20 cellular contexts compared by ENCODE assay signal in the genomic region with DNA sequence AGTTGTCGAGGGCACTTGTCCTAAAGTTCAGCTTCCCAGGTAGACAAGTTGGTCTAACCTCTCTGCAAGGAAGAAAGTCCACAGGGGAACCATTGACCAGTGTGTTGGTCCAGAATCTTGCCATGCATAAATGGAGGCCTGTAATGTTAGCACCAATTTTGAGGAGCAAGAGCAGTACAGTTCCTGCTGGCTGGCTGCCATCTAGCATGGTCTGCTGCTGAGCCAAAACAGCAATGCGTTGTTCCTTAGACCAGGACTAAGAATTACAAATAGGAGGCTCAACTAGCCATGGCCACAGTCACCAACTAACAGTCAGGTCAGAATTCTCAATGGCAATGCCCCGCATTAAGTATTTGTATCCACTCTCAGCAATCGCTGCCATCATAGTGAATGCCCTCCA.
DNase-seq lines count a peak whose midpoint lies in the region; ATAC-seq and TF ChIP-seq lines count a peak whose summit lies in the region.
"Had no signal": no experiment of that assay in that cellular context is flagged by ENCODE, and none has a peak within 500 bp of the region (broad histone marks: within the 10 kb centered on the region; RNA-seq: fewer than 3 reads in every experiment).

No MANE protein-coding gene starts in this region.

- no peaks in the 10 kb centered on the region for H3K27me3 ChIP-seq in neuronal stem cell (ENCODE audit: control insufficient read depth in 3 of 3, insufficient read depth in 3 of 3, low read depth in 1 of 3, low read length in 3 of 3)
- no peaks in the 10 kb centered on the region for H3K27me3 ChIP-seq in psoas muscle (ENCODE audit: insufficient read depth in 3 of 3, low read length in 2 of 3)

- no peak overlapping the region for H4K91ac ChIP-seq in neuronal stem cell (ENCODE audit: low read depth, low read length, poor library complexity)

- WGBS in neuronal stem cell (ENCODE audit: extremely low coverage in 2 of 2, insufficient read length in 2 of 2, insufficient replicate concordance in 1 of 2), 2 donors = no CpG with 5 or more reads among the region's 4 CpGs
- WGBS in psoas muscle, 3 donors = 77 to 80% (median 80%) methylated on average over 4 of the region's 4 CpGs

- H3K9ac ChIP-seq in neuronal stem cell (ENCODE audit: low read depth, low read length, poor library complexity) = no peak overlapping the region
- H3K9ac ChIP-seq: BLaER1 treated with 17β-estradiol and CSF1 and Interleukin-3, amounts not matched to agents 10 nM and 100 nM had no signal

- H3K4me1 ChIP-seq in neuronal stem cell (ENCODE audit: control insufficient read depth in 2 of 2, insufficient read depth in 1 of 2, low read depth in 1 of 2, low read length in 2 of 2) (peaks cover 7 to 16% of the 10 kb centered on the region in 2 donors), psoas muscle (peaks cover 5% of the 10 kb centered on the region)

- H3K9me3 ChIP-seq in neuronal stem cell (replicated peaks in 1 of 2; ENCODE audit: control insufficient read depth in 2 of 2, insufficient read depth in 1 of 2, low read depth in 1 of 2, low read length in 2 of 2) = peaks cover 7 to 17% of the 10 kb centered on the region in 2 donors
- peaks cover 7% of the 10 kb centered on the region for H3K9me3 ChIP-seq in psoas muscle
- H3K9me3 ChIP-seq: A549 had no signal

- no peak overlapping the region for H2BK5ac ChIP-seq in neuronal stem cell (ENCODE audit: low read length)

- H3K4me3 ChIP-seq in neuronal stem cell (ENCODE audit: low read length in 2 of 2) (no peak overlapping the region), psoas muscle (no peak overlapping the region)
- H3K4me3 ChIP-seq: A549; BLaER1 treated with 17β-estradiol and CSF1 and Interleukin-3, amounts not matched to agents 10 nM and 100 nM; K562 had no signal

- H2AFZ ChIP-seq in neuronal stem cell (ENCODE audit: low read length) = no peak overlapping the region

- peak overlapping the region; percentile 44 for H2AK5ac ChIP-seq in neuronal stem cell (ENCODE audit: low read depth, low read length)

- H3K27ac ChIP-seq in neuronal stem cell (replicated peaks; ENCODE audit: low read length) (no peak overlapping the region), psoas muscle (no peak overlapping the region)
- H3K27ac ChIP-seq: A549; BLaER1 treated with 17β-estradiol and CSF1 and Interleukin-3, amounts not matched to agents 10 nM and 100 nM had no signal

- ATAC-seq in left ventricle myocardium superior (peak; percentile 29), psoas muscle (no peak)
- ATAC-seq: A549; CD8-positive, alpha-beta T cell; HCT116; K562 had no signal

- peaks cover 2 to 30% of the 10 kb centered on the region in 2 donors for H3K36me3 ChIP-seq in neuronal stem cell (replicated peaks in 1 of 2; ENCODE audit: control insufficient read depth in 2 of 2, insufficient read depth in 2 of 2, low read length in 2 of 2)
- no peaks in the 10 kb centered on the region for H3K36me3 ChIP-seq in psoas muscle (ENCODE audit: insufficient read depth in 1 of 2, low read depth in 1 of 2)

- TF ChIP-seq CTCF in glutamatergic neuron (IDR thresholded peaks at IDR 0.05; ENCODE audit: partially characterized antibody, unreplicated experiment) (no peak), psoas muscle (IDR thresholded peaks at IDR 0.05) (no peak)

- H3K79me1 ChIP-seq in neuronal stem cell (ENCODE audit: low read depth, low read length) = peaks cover 2% of the 10 kb centered on the region

- no peak overlapping the region for H3K4ac ChIP-seq in neuronal stem cell (ENCODE audit: low read length)

- H3K18ac ChIP-seq in neuronal stem cell (ENCODE audit: low read length) = no peak overlapping the region

- H3K9me3 Mint-ChIP-seq in glutamatergic neuron (ENCODE audit: unreplicated experiment) = no peaks in the 10 kb centered on the region

- no peak overlapping the region for H3K4me2 ChIP-seq in neuronal stem cell (ENCODE audit: insufficient read depth, low read length, poor library complexity, severe bottlenecking)
- H3K4me2 ChIP-seq: A549; BLaER1 treated with 17β-estradiol and CSF1 and Interleukin-3, amounts not matched to agents 10 nM and 100 nM had no signal

- H3K23ac ChIP-seq in neuronal stem cell (ENCODE audit: low read depth, low read length, poor library complexity) = no peak overlapping the region

- intact Hi-C loops in left ventricle myocardium superior (cut with micrococcal nuclease) = no loop called here
- intact Hi-C loops in cardiac septum (cut with DNase I) = no loop called here
- intact Hi-C loops in psoas muscle (cut with DNase I) = no loop called here

- H2BK12ac ChIP-seq in neuronal stem cell (ENCODE audit: low read length) = no peak overlapping the region

- H4K8ac ChIP-seq in neuronal stem cell (ENCODE audit: low read depth, low read length) = no peak overlapping the region

- peak; percentile 54 for DNase-seq in left ventricle myocardium superior
- DNase-seq in cardiac septum (ENCODE audit: low spot score) = no peak
- DNase-seq in fibroblast of peridontal ligament (ENCODE audit: extremely low read depth) = peak; percentile 53
- DNase-seq in neuronal stem cell (ENCODE audit: low spot score) = no peak
- DNase-seq in kidney glomerular epithelial cell (lab: John Stamatoyannopoulos, UW) = no peak
- DNase-seq in glutamatergic neuron = no peak
- no peak for DNase-seq in psoas muscle
- DNase-seq: Calu3, EL, GOT3, NCI-H1105 treated with DMSO at 0.1 percent for 48 hours, NCI-H1694, NCI-H2081 treated with DMSO at 0.1 percent for 48 hours, NCI-H446 treated with DMSO at 0.1 percent for 48 hours, SHP77 had no signal

- H3K27me3 Mint-ChIP-seq in glutamatergic neuron (ENCODE audit: unreplicated experiment) = no peaks in the 10 kb centered on the region

- no peak overlapping the region for H3K4me3 Mint-ChIP-seq in glutamatergic neuron (ENCODE audit: unreplicated experiment)
- H3K4me3 Mint-ChIP-seq: CD8-positive, alpha-beta T cell had no signal

- no peak overlapping the region for H2BK120ac ChIP-seq in neuronal stem cell (ENCODE audit: low read depth, low read length)

- no peak overlapping the region for H3K14ac ChIP-seq in neuronal stem cell (ENCODE audit: low read length)

- H2BK15ac ChIP-seq in neuronal stem cell (ENCODE audit: low read length) = no peak overlapping the region

- H3K36me3 Mint-ChIP-seq in glutamatergic neuron (ENCODE audit: unreplicated experiment) = peaks cover 22% of the 10 kb centered on the region

- no peak overlapping the region for H3K27ac Mint-ChIP-seq in glutamatergic neuron (ENCODE audit: unreplicated experiment)
- H3K27ac Mint-ChIP-seq: CD8-positive, alpha-beta T cell had no signal

- H3K4me1 Mint-ChIP-seq in glutamatergic neuron (ENCODE audit: low read depth, unreplicated experiment) = no peaks in the 10 kb centered on the region

Comparison
In these comparisons a context has a peak if more than half of its experiments do, and no peak if none do; other contexts are left out.
1. DNase-seq: peak in left ventricle myocardium superior (single experiment) and fibroblast of peridontal ligament (single experiment); none in cardiac septum (single experiment), neuronal stem cell (single experiment), kidney glomerular epithelial cell (single experiment), glutamatergic neuron (single experiment) and psoas muscle (0 of 2).